ENCODE assay signal across 8 cellular contexts in genomic region chr2:43225788-43226557, GRCh38. TPM values are rescaled to one million over a fixed set of nuclear protein-coding genes. Genes with fewer than 3 reads are reported as not detected.
DNase-seq lines count a peak whose midpoint lies in the region; ATAC-seq and TF ChIP-seq lines count a peak whose summit lies in the region.

No MANE protein-coding gene starts in this region.

- H3K27me3 ChIP-seq in thymus (ENCODE audit: control insufficient read depth, insufficient read depth): no peaks in the 10 kb centered on the region

- no peak for TF ChIP-seq CTCF in omental fat pad (IDR thresholded peaks at IDR 0.05)

- peak overlapping the region; percentile 80 for H3K4me3 ChIP-seq in thymus (ENCODE audit: low read length)

- H3K27ac ChIP-seq in thymus (ENCODE audit: low read depth): peak overlapping the region; percentile 99

- ATAC-seq in GM18873 (IDR thresholded peaks at IDR 0.05; ENCODE audit: low FRiP score, unreplicated experiment): peak; percentile 39
- ATAC-seq in HG03139 (IDR thresholded peaks at IDR 0.05; ENCODE audit: unreplicated experiment): peak; percentile 24
- ATAC-seq in omental fat pad (ENCODE audit: low FRiP score): peak; percentile 0

- H3K9me3 ChIP-seq in thymus (ENCODE audit: control insufficient read depth): no peaks in the 10 kb centered on the region

- DNase-seq in AML-193 (lab: John Stamatoyannopoulos, UW): peak; percentile 55 to 76
- DNase-seq in RKO (ENCODE audit: low spot score): peak; percentile 57
- peak; percentile 72 for DNase-seq in activated naive CD4-positive, alpha-beta T cell treated with Interleukin-2 at 50 U/mL for 16 hours
- peak; percentile 67 for DNase-seq in germinal center (ENCODE audit: low spot score)
- peak; percentile 32 for DNase-seq in omental fat pad (ENCODE audit: low spot score)

- peaks cover 58% of the 10 kb centered on the region for H3K36me3 ChIP-seq in thymus (ENCODE audit: control insufficient read depth, insufficient read depth)

- peaks cover 11% of the 10 kb centered on the region for H3K4me1 ChIP-seq in thymus (ENCODE audit: control insufficient read depth, insufficient read depth, low read length)

- WGBS in thymus: under 1% methylated on average over 80 of the region's 80 CpGs

RNA-seq across cellular contexts. Expression of gene ZFP36L2, which starts 0.4 kb away (rescaled TPM):
- total RNA-seq in omental fat pad: 100 to 1,000 TPM in 1 of 4 donors, 10 to 100 TPM in 3; 93.9 to 141 (median 95.4) TPM
- polyA plus RNA-seq in thymus: 412 TPM

Comparison
In these comparisons a context has a peak if more than half of its experiments do, and no peak if none do; other contexts are left out.
1. Peak in every context shown above with its lines: DNase-seq, ATAC-seq, H3K4me3 ChIP-seq and H3K27ac ChIP-seq.